Comparison of ENCODE assay signal across 9 cellular contexts in the genomic region with DNA sequence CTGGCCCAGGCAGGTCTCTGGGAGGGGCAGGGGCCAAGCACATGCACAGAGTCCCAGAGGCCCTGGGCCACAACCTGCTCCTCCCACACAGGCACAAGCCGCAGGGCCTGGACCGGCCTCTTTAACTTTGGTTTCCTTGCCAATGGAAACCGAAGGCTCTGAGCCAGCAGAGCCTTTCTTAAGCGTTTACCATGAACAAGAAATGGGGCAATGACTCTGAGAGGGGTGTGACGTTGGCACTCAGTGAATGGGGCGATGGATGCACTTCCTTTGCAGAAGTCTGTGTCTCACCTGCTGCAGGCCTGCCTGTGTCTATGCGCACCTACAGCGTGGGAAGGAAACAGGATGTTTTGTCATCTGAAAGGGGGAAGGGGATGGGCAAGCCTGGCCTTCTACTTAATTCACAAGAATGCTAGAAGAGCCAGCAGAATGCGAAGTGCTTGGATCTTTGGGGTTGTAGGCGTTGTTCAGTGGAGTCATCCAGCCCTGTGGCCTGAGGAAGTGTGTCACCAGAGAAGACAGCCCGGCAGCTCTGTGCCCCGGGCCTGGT. TPM values are rescaled to one million over a fixed set of nuclear protein-coding genes. Genes with fewer than 3 reads are reported as not detected.
DNase-seq lines count a peak whose midpoint lies in the region; ATAC-seq and TF ChIP-seq lines count a peak whose summit lies in the region.
"Had no signal": no experiment of that assay in that cellular context is flagged by ENCODE, and none has a peak within 500 bp of the region (broad histone marks: within the 10 kb centered on the region; RNA-seq: fewer than 3 reads in every experiment).

No MANE protein-coding gene starts in this region.

- H3K27me3 Mint-ChIP-seq in activated naive CD4-positive, alpha-beta T cell treated with anti-CD3 and anti-CD28 coated beads, Interleukin-2, amount 50 U/mL, for 24 hours = no peaks in the 10 kb centered on the region
- H3K27me3 Mint-ChIP-seq: memory B cell had no signal

- no peak overlapping the region for H3K4me3 ChIP-seq in Peyer's patch
- H3K4me3 ChIP-seq in right cardiac atrium (ENCODE audit: low read length) = no peak overlapping the region

- H3K36me3 ChIP-seq in Peyer's patch = peaks cover 0 to 31% (median 0%) of the 10 kb centered on the region in 3 donors

- no peak for TF ChIP-seq CTCF in Peyer's patch (IDR thresholded peaks at IDR 0.05)

- H3K4me1 ChIP-seq in Peyer's patch = peaks cover 0 to 5% (median 0%) of the 10 kb centered on the region in 4 donors
- H3K4me1 ChIP-seq in right cardiac atrium (ENCODE audit: control insufficient read depth, insufficient read depth, low read length) = peaks cover 3% of the 10 kb centered on the region

- DNase-seq in Peyer's patch (peak in 2 of 3 donors; percentile 46 to 59), right cardiac atrium (peak; percentile 81 to 89 (median 87)), putamen (ENCODE audit: low spot score) (no peak), SKM-1 (lab: John Stamatoyannopoulos, UW; ENCODE audit: unreplicated experiment) (no peak), SIG-M5 (lab: John Stamatoyannopoulos, UW) (no peak)
- DNase-seq in stimulated activated CD4-positive, alpha-beta T cell treated with anti-CD3 and anti-CD28 coated beads, Interleukin-4, amount 100 ng/mL, for 24 hours = peak; percentile 34

- intact Hi-C loops in right cardiac atrium (cut with DNase I) = loop anchor here in 2 of 4 donors (10.0 kb wide), 1 partner anchor 343 kb away; no protein-coding TSS in a partner anchor

- H3K9me3 ChIP-seq in Peyer's patch (no peaks in the 10 kb centered on the region), right cardiac atrium (ENCODE audit: control insufficient read depth, low read length) (no peaks in the 10 kb centered on the region)

- H3K27me3 ChIP-seq in Peyer's patch = no peaks in the 10 kb centered on the region
- no peaks in the 10 kb centered on the region for H3K27me3 ChIP-seq in right cardiac atrium (ENCODE audit: control insufficient read depth, insufficient read depth)

- H3K27ac ChIP-seq in Peyer's patch (peak overlapping the region; percentile 27 to 60 (median 42)), right cardiac atrium (ENCODE audit: low read length) (peak overlapping the region; percentile 54)

- peaks cover 19% of the 10 kb centered on the region for H3K4me1 Mint-ChIP-seq in activated naive CD4-positive, alpha-beta T cell treated with anti-CD3 and anti-CD28 coated beads, Interleukin-2, amount 50 U/mL, for 24 hours
- H3K4me1 Mint-ChIP-seq: memory B cell had no signal

- peak; percentile 75 to 81 for ATAC-seq in right cardiac atrium
- ATAC-seq in GM21529 (IDR thresholded peaks at IDR 0.05; ENCODE audit: unreplicated experiment) = no peak

- no peaks in the 10 kb centered on the region for H3K9me3 Mint-ChIP-seq in activated naive CD4-positive, alpha-beta T cell treated with anti-CD3 and anti-CD28 coated beads, Interleukin-2, amount 50 U/mL, for 24 hours
- H3K9me3 Mint-ChIP-seq: memory B cell had no signal

- H3K4me3 Mint-ChIP-seq in activated naive CD4-positive, alpha-beta T cell treated with anti-CD3 and anti-CD28 coated beads, Interleukin-2, amount 50 U/mL, for 24 hours = peak overlapping the region; percentile 2
- H3K4me3 Mint-ChIP-seq: memory B cell had no signal

- no peak for TF ChIP-seq POLR2A in Peyer's patch (IDR thresholded peaks at IDR 0.05)

- 45% methylated on average over 12 of the region's 12 CpGs for WGBS in right cardiac atrium

- H3K27ac Mint-ChIP-seq in activated naive CD4-positive, alpha-beta T cell treated with anti-CD3 and anti-CD28 coated beads, Interleukin-2, amount 50 U/mL, for 24 hours = peak overlapping the region; percentile 76
- H3K27ac Mint-ChIP-seq: memory B cell had no signal

- H3K36me3 Mint-ChIP-seq in activated naive CD4-positive, alpha-beta T cell treated with anti-CD3 and anti-CD28 coated beads, Interleukin-2, amount 50 U/mL, for 24 hours = peaks cover 6% of the 10 kb centered on the region

RNA-seq across cellular contexts. Expression of a gene that starts 41.8 kb away (rescaled TPM):
- 10 to 100 TPM; 10.9 to 85.0 (median 26.4) TPM for total RNA-seq in Peyer's patch
- total RNA-seq in right cardiac atrium = 10 to 100 TPM; 30.7 to 46.4 (median 35.9) TPM
- 17.7 TPM for polyA plus RNA-seq in right cardiac atrium

RNA-seq across cellular contexts. Expression of a gene that starts 42.1 kb away (rescaled TPM):
- total RNA-seq in Peyer's patch = 100 to 1,000 TPM in 1 of 4 donors, 10 to 100 TPM in 3; 19.8 to 106 (median 38.3) TPM
- 10 to 100 TPM; 25.3 to 52.1 (median 25.7) TPM for total RNA-seq in right cardiac atrium
- 17.5 TPM for polyA plus RNA-seq in right cardiac atrium

RNA-seq across cellular contexts. Expression of a gene that starts 46.6 kb away (rescaled TPM):
- total RNA-seq in Peyer's patch (not detected), right cardiac atrium (not detected)
- not detected for polyA plus RNA-seq in right cardiac atrium

RNA-seq across cellular contexts. Expression of a gene that starts 53.4 kb away (rescaled TPM):
- total RNA-seq in Peyer's patch (under 1 TPM in 1 of 4 donors, not detected in 3; 0.54 TPM), right cardiac atrium (under 1 TPM; 0.34 to 0.72 (median 0.42) TPM)
- polyA plus RNA-seq in right cardiac atrium = 0.29 TPM

Comparison
In these comparisons a context has a peak if more than half of its experiments do, and no peak if none do; other contexts are left out.
1. DNase-seq: peak in Peyer's patch (2 of 3), right cardiac atrium (3 of 3) and stimulated activated CD4-positive, alpha-beta T cell treated with anti-CD3 and anti-CD28 coated beads, Interleukin-4, amount 100 ng/mL, for 24 hours (single experiment); none in putamen (single experiment), SKM-1 (single experiment) and SIG-M5 (single experiment).